In the genomic region with DNA sequence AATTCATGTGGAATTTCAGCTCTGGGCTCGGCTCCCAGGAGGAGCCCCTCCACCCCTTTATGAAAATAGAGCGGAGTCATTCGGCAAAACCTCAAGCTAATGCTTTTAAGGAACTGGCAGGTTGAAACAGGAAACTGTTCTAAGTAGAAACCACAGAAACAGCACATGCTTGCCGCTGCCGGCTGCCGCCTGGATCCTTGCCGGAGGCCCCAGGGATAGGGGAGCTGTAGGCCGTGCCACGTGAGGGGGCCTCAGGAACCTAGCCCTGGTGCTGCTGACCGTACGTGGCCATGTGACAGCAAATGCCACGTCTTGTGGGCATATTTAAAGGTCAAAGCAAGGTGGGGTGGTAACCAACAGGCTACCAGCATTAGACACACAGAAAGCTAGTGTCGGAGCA, we compare ENCODE assay signal across 8 cellular contexts.
DNase-seq lines count a peak whose midpoint lies in the region; ATAC-seq and TF ChIP-seq lines count a peak whose summit lies in the region.

No MANE protein-coding gene starts in this region.

- peak overlapping the region; percentile 46 for H3K4me3 ChIP-seq in CD4-positive, CD25-positive, alpha-beta regulatory T cell (ENCODE audit: low read depth, low read length)
- H3K4me3 ChIP-seq in thyroid gland (replicated peaks in 1 of 3) = no peak overlapping the region

- H3K4me1 Mint-ChIP-seq in CD4-positive, CD25-positive, alpha-beta regulatory T cell = peaks cover 18 to 42% (median 25%) of the 10 kb centered on the region in 4 donors
- H3K4me1 Mint-ChIP-seq in nephron progenitor cell (peaks cover 10% of the 10 kb centered on the region), type B pancreatic cell (ENCODE audit: unreplicated experiment) (peaks cover 19% of the 10 kb centered on the region)

- H3K27me3 Mint-ChIP-seq in CD4-positive, CD25-positive, alpha-beta regulatory T cell = no peaks in the 10 kb centered on the region
- H3K27me3 Mint-ChIP-seq in nephron progenitor cell (ENCODE audit: low read depth, poor library complexity) (peaks cover 3% of the 10 kb centered on the region), type B pancreatic cell (no peaks in the 10 kb centered on the region)

- H3K9me3 Mint-ChIP-seq in CD4-positive, CD25-positive, alpha-beta regulatory T cell = no peaks in the 10 kb centered on the region
- H3K9me3 Mint-ChIP-seq in nephron progenitor cell (peaks cover 44% of the 10 kb centered on the region), type B pancreatic cell (peaks cover 18% of the 10 kb centered on the region)

- no peaks in the 10 kb centered on the region for H3K9me3 ChIP-seq in CD4-positive, CD25-positive, alpha-beta regulatory T cell (ENCODE audit: control insufficient read depth in 2 of 2, low read length in 2 of 2)
- no peaks in the 10 kb centered on the region for H3K9me3 ChIP-seq in thyroid gland

- peaks cover 16% of the 10 kb centered on the region for H3K4me1 ChIP-seq in CD4-positive, CD25-positive, alpha-beta regulatory T cell (ENCODE audit: control insufficient read depth, insufficient read depth, low read length, poor library complexity, severe bottlenecking)
- peaks cover 0 to 16% of the 10 kb centered on the region in 2 donors for H3K4me1 ChIP-seq in thyroid gland

- 48 to 56% methylated on average over 9 to 13 of the region's 13 CpGs for WGBS in thyroid gland, 2 donors

- intact Hi-C loops in thyroid gland (cut with DNase I) = no loop called here

- peak; percentile 70 to 76 for ATAC-seq in CD4-positive, CD25-positive, alpha-beta regulatory T cell (ENCODE audit: low read depth in 2 of 2)
- ATAC-seq in HG03378 (IDR thresholded peaks at IDR 0.05; ENCODE audit: unreplicated experiment) (peak; percentile 65), HG03280 (IDR thresholded peaks at IDR 0.05; ENCODE audit: unreplicated experiment) (no peak)
- ATAC-seq in activated CD4-positive, CD25-positive, alpha-beta regulatory T cell treated with anti-CD3 and anti-CD28 coated beads, Interleukin-2, amount 50 U/mL, for 24 hours = peak; percentile 78 to 91

- TF ChIP-seq CTCF in nephron progenitor cell (IDR thresholded peaks at IDR 0.05) (no peak), thyroid gland (IDR thresholded peaks at IDR 0.05) (no peak), type B pancreatic cell (conservative IDR thresholded peaks at IDR 0.05) (no peak)

- TF ChIP-seq POLR2A in thyroid gland (IDR thresholded peaks at IDR 0.05) = no peak

- peak in 2 of 3 donors; percentile 28 to 83 for DNase-seq in CD4-positive, CD25-positive, alpha-beta regulatory T cell
- DNase-seq in epidermal melanocyte (ENCODE audit: insufficient read length, low spot score) (peak; percentile 84), nephron progenitor cell (no peak), thyroid gland (peak; percentile 17 to 23), type B pancreatic cell (ENCODE audit: extremely low spot score, unreplicated experiment) (no peak)

- H3K27ac Mint-ChIP-seq in CD4-positive, CD25-positive, alpha-beta regulatory T cell = peak overlapping the region; percentile 66 to 89 (median 80)
- H3K27ac Mint-ChIP-seq in nephron progenitor cell (peak overlapping the region; percentile 19), type B pancreatic cell (no peak overlapping the region)

- peak overlapping the region; percentile 19 to 71 (median 36) for H3K4me3 Mint-ChIP-seq in CD4-positive, CD25-positive, alpha-beta regulatory T cell
- H3K4me3 Mint-ChIP-seq in nephron progenitor cell (no peak overlapping the region), type B pancreatic cell (no peak overlapping the region)

- no peaks in the 10 kb centered on the region for H3K36me3 Mint-ChIP-seq in CD4-positive, CD25-positive, alpha-beta regulatory T cell
- H3K36me3 Mint-ChIP-seq in nephron progenitor cell (ENCODE audit: low read depth) (no peaks in the 10 kb centered on the region), type B pancreatic cell (no peaks in the 10 kb centered on the region)

- H3K27me3 ChIP-seq in CD4-positive, CD25-positive, alpha-beta regulatory T cell (ENCODE audit: control insufficient read depth, insufficient read depth, low read length) = no peaks in the 10 kb centered on the region
- H3K27me3 ChIP-seq in thyroid gland = no peaks in the 10 kb centered on the region

- H3K36me3 ChIP-seq in CD4-positive, CD25-positive, alpha-beta regulatory T cell (ENCODE audit: control insufficient read depth, insufficient read depth, low read length) = no peaks in the 10 kb centered on the region
- H3K36me3 ChIP-seq in thyroid gland = no peaks in the 10 kb centered on the region

- H3K27ac ChIP-seq in CD4-positive, CD25-positive, alpha-beta regulatory T cell (ENCODE audit: insufficient read depth, low read length, poor library complexity, severe bottlenecking) = peak overlapping the region; percentile 16
- H3K27ac ChIP-seq in thyroid gland = peak overlapping the region in 1 of 3 donors; percentile 36

Comparison
In these comparisons a context has a peak if more than half of its experiments do, and no peak if none do; other contexts are left out.
1. DNase-seq: peak in CD4-positive, CD25-positive, alpha-beta regulatory T cell (2 of 3), epidermal melanocyte (single experiment) and thyroid gland (2 of 2); none in nephron progenitor cell (single experiment) and type B pancreatic cell (single experiment).
2. H3K4me3 Mint-ChIP-seq: peak in CD4-positive, CD25-positive, alpha-beta regulatory T cell (4 of 4); none in nephron progenitor cell (single experiment) and type B pancreatic cell (single experiment).